In genomic region chr3:114218006-114218405, GRCh38 we compare ENCODE assay signal across 13 cellular contexts. TPM values are rescaled to one million over a fixed set of nuclear protein-coding genes. Genes with fewer than 3 reads are reported as not detected.
A peak's percentile ranks its signal among the peaks of the same experiment; 100 is the strongest.
DNase-seq lines count a peak whose midpoint lies in the region; ATAC-seq and TF ChIP-seq lines count a peak whose summit lies in the region.
"Had no signal": no experiment of that assay in that cellular context is flagged by ENCODE, and none has a peak within 500 bp of the region (broad histone marks: within the 10 kb centered on the region; RNA-seq: fewer than 3 reads in every experiment).

No MANE protein-coding gene starts in this region.

- no peak overlapping the region for H3K27ac Mint-ChIP-seq in natural killer cell
- H3K27ac Mint-ChIP-seq in natural killer cell treated with Interleukin-12 subunit alpha and Interleukin-12 subunit beta and Interleukin-15 and Interleukin-18, amount 100 ng/mL, for 72 hours = no peak overlapping the region

- H3K4me3 Mint-ChIP-seq in natural killer cell = peak overlapping the region; percentile 56
- H3K4me3 Mint-ChIP-seq in natural killer cell treated with Interleukin-12 subunit alpha and Interleukin-12 subunit beta and Interleukin-15 and Interleukin-18, amount 100 ng/mL, for 72 hours = no peak overlapping the region

- no peaks in the 10 kb centered on the region for H3K27me3 Mint-ChIP-seq in natural killer cell (ENCODE audit: low read depth in 2 of 2)
- no peaks in the 10 kb centered on the region for H3K27me3 Mint-ChIP-seq in natural killer cell treated with Interleukin-12 subunit alpha and Interleukin-12 subunit beta and Interleukin-15 and Interleukin-18, amount 100 ng/mL, for 72 hours

- H3K36me3 Mint-ChIP-seq in natural killer cell = no peaks in the 10 kb centered on the region
- H3K36me3 Mint-ChIP-seq in natural killer cell treated with Interleukin-12 subunit alpha and Interleukin-12 subunit beta and Interleukin-15 and Interleukin-18, amount 100 ng/mL, for 72 hours = no peaks in the 10 kb centered on the region

- intact Hi-C loops in natural killer cell (cut with micrococcal nuclease) = loop anchor here (10.0 kb wide), 2 partner anchors 163 to 597 kb away; partner anchors contain the start of genes CCDC191 and QTRT2

- ATAC-seq in natural killer cell (no peak), GM21723 (IDR thresholded peaks at IDR 0.05; ENCODE audit: unreplicated experiment) (no peak), HG03460 (IDR thresholded peaks at IDR 0.05; ENCODE audit: unreplicated experiment) (no peak)
- no peak for ATAC-seq in natural killer cell treated with Interleukin-12 subunit alpha and Interleukin-12 subunit beta and Interleukin-15 and Interleukin-18, amount 100 ng/mL, for 72 hours
- ATAC-seq: PC-3 had no signal

- no peak for DNase-seq in natural killer cell
- no peak for DNase-seq in natural killer cell treated with Interleukin-12 subunit alpha and Interleukin-12 subunit beta and Interleukin-15 and Interleukin-18, amount 100 ng/mL, for 72 hours (ENCODE audit: low spot score)
- DNase-seq in M059J (ENCODE audit: low read depth) = peak; percentile 6
- peak; percentile 40 for DNase-seq in dermis blood vessel endothelial cell
- DNase-seq in cortex of kidney (lab: John Stamatoyannopoulos, UW) = no peak
- DNase-seq: H7, NCI-H2081, NCI-H345, NCI-H526 treated with DMSO at 0.1 percent for 48 hours, PC-3 had no signal

- TF ChIP-seq CTCF in natural killer cell (IDR thresholded peaks at IDR 0.05) = no peak

- H3K4me1 Mint-ChIP-seq in natural killer cell = peaks cover 37 to 39% of the 10 kb centered on the region in 2 donors
- H3K4me1 Mint-ChIP-seq in natural killer cell treated with Interleukin-12 subunit alpha and Interleukin-12 subunit beta and Interleukin-15 and Interleukin-18, amount 100 ng/mL, for 72 hours (ENCODE audit: low read depth in 2 of 2) = peaks cover 33 to 36% of the 10 kb centered on the region in 2 donors

- no peaks in the 10 kb centered on the region for H3K9me3 Mint-ChIP-seq in natural killer cell
- peaks cover 3% of the 10 kb centered on the region for H3K9me3 Mint-ChIP-seq in natural killer cell treated with Interleukin-12 subunit alpha and Interleukin-12 subunit beta and Interleukin-15 and Interleukin-18, amount 100 ng/mL, for 72 hours

RNA-seq across cellular contexts. Expression of gene ZNF80, which starts 19.4 kb away (rescaled TPM):
- total RNA-seq in natural killer cell (1 to 10 TPM in 2 of 3 donors, under 1 TPM in 1; 0.48 to 2.3 (median 2.1) TPM), dermis blood vessel endothelial cell (not detected in 2 replicates)
- under 1 TPM in 1 of 2 donors, not detected in 1; 0.40 TPM for total RNA-seq in natural killer cell treated with Interleukin-12 subunit alpha and Interleukin-12 subunit beta and Interleukin-15 and Interleukin-18, amount 100 ng/mL, for 72 hours
- total RNA-seq in M059J (2014; rRNA removed; shearing (Covaris generic)) = not detected in 2 replicates
- total RNA-seq: H7, PC-3 had no signal

RNA-seq across cellular contexts. Expression of gene DRD3, which starts 39.2 kb away (rescaled TPM):
- not detected for total RNA-seq in natural killer cell
- total RNA-seq in natural killer cell treated with Interleukin-12 subunit alpha and Interleukin-12 subunit beta and Interleukin-15 and Interleukin-18, amount 100 ng/mL, for 72 hours = not detected
- total RNA-seq in M059J (2014; rRNA removed; shearing (Covaris generic)) = not detected in 2 replicates
- not detected in 2 replicates for total RNA-seq in dermis blood vessel endothelial cell
- total RNA-seq: H7, LHCN-M2, PC-3 had no signal

Comparison
In these comparisons a context has a peak if more than half of its experiments do, and no peak if none do; other contexts are left out.
1. DNase-seq: peak in M059J (single experiment) and dermis blood vessel endothelial cell (single experiment); none in natural killer cell (single experiment), natural killer cell treated with Interleukin-12 subunit alpha and Interleukin-12 subunit beta and Interleukin-15 and Interleukin-18, amount 100 ng/mL, for 72 hours (single experiment) and cortex of kidney (single experiment).